8 cellular contexts compared by ENCODE assay signal in genomic region chr2:127508621-127509034, GRCh38. TPM values are rescaled to one million over a fixed set of nuclear protein-coding genes. Genes with fewer than 3 reads are reported as not detected.
A peak's percentile ranks its signal among the peaks of the same experiment; 100 is the strongest.
DNase-seq lines count a peak whose midpoint lies in the region; ATAC-seq, FAIRE-seq and TF ChIP-seq lines count a peak whose summit lies in the region.

No MANE protein-coding gene starts in this region.

- H2AFZ ChIP-seq in HepG2 (ENCODE audit: low read length), result no peak overlapping the region

- H4K20me1 ChIP-seq in BLaER1 treated with 17β-estradiol and CSF1 and Interleukin-3, amounts not matched to agents 10 nM and 100 nM, result peaks cover 87 to 100% (median 98%) of the 10 kb centered on the region in 11 experiments
- H4K20me1 ChIP-seq in HepG2 (ENCODE audit: insufficient read depth, low read length), result peaks cover 40% of the 10 kb centered on the region

- BruUV-seq in HepG2 (replicated peaks; lab: Mats Ljungman, UMichigan), result no TSS peak

- FAIRE-seq in HepG2 (lab: Jason Lieb, UNC), result no peak

- TF ChIP-seq CTCF in choroid plexus epithelial cell (conservative IDR thresholded peaks at IDR 0.05; ENCODE audit: low read depth, low read length) (no peak), HepG2 (CRISPR knock-in tag; IDR thresholded peaks at IDR 0.05) (no peak), thyroid gland (IDR thresholded peaks at IDR 0.05) (no peak)

- H3K36me3 ChIP-seq in BLaER1 treated with 17β-estradiol and CSF1 and Interleukin-3, amounts not matched to agents 10 nM and 100 nM, result peaks cover 42 to 80% (median 64%) of the 10 kb centered on the region in 11 experiments
- H3K36me3 ChIP-seq in HepG2 (replicated peaks in 1 of 2; ENCODE audit: control insufficient read depth in 1 of 2, insufficient read depth in 2 of 2, low read length in 2 of 2), result peaks cover 12 to 37% of the 10 kb centered on the region in 2 experiments
- H3K36me3 ChIP-seq in thyroid gland, result peaks cover 17 to 19% of the 10 kb centered on the region in 2 donors

- H3K4me3 ChIP-seq in BLaER1 treated with 17β-estradiol and CSF1 and Interleukin-3, amounts not matched to agents 10 nM and 100 nM, result no peak overlapping the region
- H3K4me3 ChIP-seq in choroid plexus epithelial cell (ENCODE audit: low read depth, low read length) (no peak overlapping the region), HepG2 (replicated peaks in 1 of 3; ENCODE audit: insufficient read depth in 1 of 3, low read depth in 2 of 3, low read length in 3 of 3) (no peak overlapping the region), thyroid gland (replicated peaks in 1 of 3) (no peak overlapping the region)

- no peaks in the 10 kb centered on the region for H3K9me3 ChIP-seq in BLaER1 treated with 17β-estradiol and CSF1 and Interleukin-3, amounts not matched to agents 10 nM and 100 nM (replicated peaks in 1 of 11)
- no peaks in the 10 kb centered on the region for H3K9me3 ChIP-seq in HepG2 (ENCODE audit: low read length)
- no peaks in the 10 kb centered on the region for H3K9me3 ChIP-seq in thyroid gland

- H3K4me1 ChIP-seq in BLaER1 treated with 17β-estradiol and CSF1 and Interleukin-3, amounts not matched to agents 10 nM and 100 nM, result peaks cover 34 to 82% (median 65%) of the 10 kb centered on the region in 10 experiments
- H3K4me1 ChIP-seq in HepG2 (ENCODE audit: insufficient read depth, low read length) (peaks cover 49% of the 10 kb centered on the region), thyroid gland (peaks cover 27 to 31% of the 10 kb centered on the region in 2 donors)

- POLR2A ChIA-PET in HepG2 (lab: Yijun Ruan, JAX), result interaction anchor here (7.1 kb wide), 1 partner anchor 17 kb away, joined by 41 read pairs; the partner anchor contains the start of gene IWS1

- intact Hi-C loops in HepG2 (cut with micrococcal nuclease; ENCODE audit: unreplicated experiment), result no loop called here
- intact Hi-C loops in thyroid gland (cut with DNase I), result no loop called here

- TF ChIP-seq EP300 in HepG2 (IDR thresholded peaks at IDR 0.05; ENCODE audit: low read depth in 2 of 2, low read length in 2 of 2), result no peak
- no peak for TF ChIP-seq EP300 in HepG2 (CRISPR knock-in tag; IDR thresholded peaks at IDR 0.05; ENCODE audit: borderline replicate concordance)

- peak overlapping the region in 6 of 11 experiments; percentile 7 to 57 (median 16); a peak in 8 of 22 replicates for H3K9ac ChIP-seq in BLaER1 treated with 17β-estradiol and CSF1 and Interleukin-3, amounts not matched to agents 10 nM and 100 nM
- H3K9ac ChIP-seq in HepG2 (ENCODE audit: insufficient read depth, low read depth, low read length), result no peak overlapping the region

- peaks cover 71% of the 10 kb centered on the region for H3K79me2 ChIP-seq in HepG2 (ENCODE audit: insufficient read depth, low read length)

- ATAC-seq in HepG2 (peak; percentile 38; the same call in 2 of the 3 replicates), GM21526 (IDR thresholded peaks at IDR 0.05; ENCODE audit: low FRiP score, unreplicated experiment) (no peak), HG03354 (IDR thresholded peaks at IDR 0.05; ENCODE audit: poor library complexity, severe bottlenecking, unreplicated experiment) (no peak)

- DNase-seq in GOT3 (lab: John Stamatoyannopoulos, UW), result peak; percentile 70
- DNase-seq in NOMO-1 treated with dmso at 0.1 percent for 144 hours (lab: John Stamatoyannopoulos, UW; ENCODE audit: unreplicated experiment), result peak; percentile 55
- peak; percentile 91 for DNase-seq in choroid plexus epithelial cell (ENCODE audit: low read depth)
- peak; percentile 44 for DNase-seq in HepG2 (ENCODE audit: low spot score)
- peak; percentile 79 to 83 for DNase-seq in thyroid gland

- in situ Hi-C loops in HepG2 (cut with HindIII; ENCODE audit: extremely low pct_ligation_motif_present, low pct_unique_long_range_greater_than_20kb), result no loop called here

- H3K27ac ChIP-seq in BLaER1 treated with 17β-estradiol and CSF1 and Interleukin-3, amounts not matched to agents 10 nM and 100 nM, result peak overlapping the region in 9 of 11 experiments; percentile 47 to 79 (median 63); a peak in 18 of 22 replicates
- H3K27ac ChIP-seq in HepG2 (ENCODE audit: extremely low read length, insufficient read depth, low read length) (peak overlapping the region; percentile 3), thyroid gland (peak overlapping the region; percentile 31 to 59 (median 50))

- H3K27me3 ChIP-seq in BLaER1 treated with 17β-estradiol and CSF1 and Interleukin-3, amounts not matched to agents 10 nM and 100 nM, result no peaks in the 10 kb centered on the region
- H3K27me3 ChIP-seq in HepG2 (ENCODE audit: control insufficient read depth in 1 of 2, insufficient read depth in 2 of 2, low read length in 2 of 2), result no peaks in the 10 kb centered on the region
- H3K27me3 ChIP-seq in thyroid gland, result no peaks in the 10 kb centered on the region

- H3K4me2 ChIP-seq in BLaER1 treated with 17β-estradiol and CSF1 and Interleukin-3, amounts not matched to agents 10 nM and 100 nM, result peak overlapping the region; percentile 32 to 76 (median 63); a peak in 21 of 22 replicates
- no peak overlapping the region for H3K4me2 ChIP-seq in HepG2 (ENCODE audit: low read depth, low read length)

- 86% methylated on average over 3 of the region's 3 CpGs for WGBS in HepG2 (ENCODE audit: low lambda C conversion rate)
- WGBS in thyroid gland, 2 donors, result 2 to 6% methylated on average over 3 of the region's 3 CpGs

- CTCF ChIA-PET in HepG2 (lab: Yijun Ruan, JAX; ENCODE audit: low intra/inter-chr PET ratio, low total read pairs), result no interaction called here

- TF ChIP-seq RAD21 in HepG2 (CRISPR knock-in tag; IDR thresholded peaks at IDR 0.05), result no peak

- TF ChIP-seq POLR2A in HepG2 (IDR thresholded peaks at IDR 0.05; ENCODE audit: insufficient read depth in 1 of 2, low read depth in 2 of 2, low read length in 2 of 2) (no peak), thyroid gland (IDR thresholded peaks at IDR 0.05) (no peak)

TF ChIP-seq in HepG2, 621 proteins besides CTCF, POLR2A, EP300 and RAD21 (continues in another document):
- TF ChIP-seq NFE2L1 (CRISPR knock-in tag; IDR thresholded peaks at IDR 0.05; ENCODE audit: borderline replicate concordance), result no peak
- TF ChIP-seq ZNF749 (CRISPR knock-in tag; IDR thresholded peaks at IDR 0.05; ENCODE audit: borderline replicate concordance), result no peak
- no peak for TF ChIP-seq ETV5 (CRISPR knock-in tag; IDR thresholded peaks at IDR 0.05; ENCODE audit: borderline replicate concordance)
- 0 out of 2 replicates have a peak, but pooled peaks have one; percentile 44 for TF ChIP-seq ZNF329 (CRISPR knock-in tag; IDR thresholded peaks at IDR 0.05; ENCODE audit: low read depth)
- no peak for TF ChIP-seq ARID2 (CRISPR knock-in tag; IDR thresholded peaks at IDR 0.05; ENCODE audit: borderline replicate concordance)
- no peak for TF ChIP-seq NFE2L2 (IDR thresholded peaks at IDR 0.05; ENCODE audit: low read length)

RNA-seq across cellular contexts. Expression of gene IWS1, which starts 17.7 kb away (rescaled TPM):
- 62.3 and 90.2 TPM in 2 replicates for total RNA-seq in HepG2 (2016; rRNA removed; fragmentation: Illumina TruSeq; extraction: Trizol)
- 6.7 and 7.7 TPM in 2 replicates for total RNA-seq in HepG2 (2016; cell fraction: cytosol; rRNA removed; fragmentation: Illumina TruSeq; extraction: Trizol; ENCODE audit: low read depth)
- total RNA-seq in HepG2 (2016; cell fraction: insoluble cytoplasmic fraction; rRNA removed; fragmentation: Illumina TruSeq; extraction: Trizol), result 62.9 and 85.5 TPM in 2 replicates
- total RNA-seq in HepG2 (2016; cell fraction: membrane; rRNA removed; fragmentation: Illumina TruSeq; extraction: Trizol), result 17.1 and 18.1 TPM in 2 replicates
- 52.7 and 54.8 TPM in 2 replicates for total RNA-seq in HepG2 (2016; cell fraction: nucleus; rRNA removed; fragmentation: Illumina TruSeq; extraction: Trizol)
- polyA plus RNA-seq in HepG2 (2011; rRNA removed), result 25.7 and 28.9 TPM in 2 replicates
- 16.1 and 24.8 TPM in 2 replicates for polyA plus RNA-seq in HepG2 (2011; cell fraction: cytosol; rRNA removed)
- polyA plus RNA-seq in HepG2 (2011; cell fraction: nucleus; rRNA removed), result 17.9 and 22.5 TPM in 2 replicates
- polyA plus RNA-seq in HepG2 (2012), result 43.1 and 48.6 TPM in 2 replicates
- 4.3 and 4.7 TPM in 2 replicates for polyA plus RNA-seq in HepG2 (2016; cell fraction: cytosol; fragmentation: Illumina TruSeq; extraction: Trizol; ENCODE audit: low read depth)
- 87.1 and 88.3 TPM in 2 replicates for polyA plus RNA-seq in HepG2 (2016; cell fraction: insoluble cytoplasmic fraction; fragmentation: Illumina TruSeq; extraction: Trizol; ENCODE audit: low read depth)
- polyA plus RNA-seq in HepG2 (2016; cell fraction: membrane; fragmentation: Illumina TruSeq; extraction: Trizol; ENCODE audit: low read depth), result 9.9 and 10.2 TPM in 2 replicates
- 60.9 and 64.3 TPM in 2 replicates for polyA plus RNA-seq in HepG2 (2016; cell fraction: nucleus; fragmentation: Illumina TruSeq; extraction: Trizol; ENCODE audit: insufficient read depth, low read depth)
- polyA minus RNA-seq in HepG2 (2011; rRNA and poly(A)+ RNA removed; ENCODE audit: low replicate concordance), result 7.4 and 11.6 TPM in 2 replicates
- polyA minus RNA-seq in HepG2 (2011; cell fraction: cytosol; rRNA and poly(A)+ RNA removed), result 28.7 and 30.0 TPM in 2 replicates
- 43.5 and 63.2 TPM in 2 replicates for polyA minus RNA-seq in HepG2 (2011; cell fraction: nucleus; rRNA and poly(A)+ RNA removed)
- total RNA-seq in thyroid gland, result 10 to 100 TPM; 33.8 to 70.4 (median 42.1) TPM

RNA-seq across cellular contexts. Expression of gene MYO7B, which starts 26.9 kb away (rescaled TPM):
- total RNA-seq in HepG2 (2016; rRNA removed; fragmentation: Illumina TruSeq; extraction: Trizol), result not detected in 2 replicates
- not detected in 2 replicates for total RNA-seq in HepG2 (2016; cell fraction: cytosol; rRNA removed; fragmentation: Illumina TruSeq; extraction: Trizol; ENCODE audit: low read depth)
- not detected in 2 replicates for total RNA-seq in HepG2 (2016; cell fraction: insoluble cytoplasmic fraction; rRNA removed; fragmentation: Illumina TruSeq; extraction: Trizol)
- total RNA-seq in HepG2 (2016; cell fraction: membrane; rRNA removed; fragmentation: Illumina TruSeq; extraction: Trizol), result not detected in 2 replicates
- total RNA-seq in HepG2 (2016; cell fraction: nucleus; rRNA removed; fragmentation: Illumina TruSeq; extraction: Trizol), result not detected in 2 replicates
- polyA plus RNA-seq in HepG2 (2011; rRNA removed), result 0.03 TPM in 1 of 2 replicates, not detected in the other
- polyA plus RNA-seq in HepG2 (2011; cell fraction: cytosol; rRNA removed), result 0.01 TPM in 1 of 2 replicates, not detected in the other
- polyA plus RNA-seq in HepG2 (2011; cell fraction: nucleus; rRNA removed), result 0.11 and 0.12 TPM in 2 replicates
- not detected in 2 replicates for polyA plus RNA-seq in HepG2 (2012)
- polyA plus RNA-seq in HepG2 (2016; cell fraction: cytosol; fragmentation: Illumina TruSeq; extraction: Trizol; ENCODE audit: low read depth), result not detected in 2 replicates
- polyA plus RNA-seq in HepG2 (2016; cell fraction: insoluble cytoplasmic fraction; fragmentation: Illumina TruSeq; extraction: Trizol; ENCODE audit: low read depth), result not detected in 2 replicates
- not detected in 2 replicates for polyA plus RNA-seq in HepG2 (2016; cell fraction: membrane; fragmentation: Illumina TruSeq; extraction: Trizol; ENCODE audit: low read depth)
- polyA plus RNA-seq in HepG2 (2016; cell fraction: nucleus; fragmentation: Illumina TruSeq; extraction: Trizol; ENCODE audit: insufficient read depth, low read depth), result not detected in 2 replicates
- 0.02 TPM in 1 of 2 replicates, not detected in the other for polyA minus RNA-seq in HepG2 (2011; rRNA and poly(A)+ RNA removed; ENCODE audit: low replicate concordance)
- not detected in 2 replicates for polyA minus RNA-seq in HepG2 (2011; cell fraction: cytosol; rRNA and poly(A)+ RNA removed)
- polyA minus RNA-seq in HepG2 (2011; cell fraction: nucleus; rRNA and poly(A)+ RNA removed), result not detected in 2 replicates
- total RNA-seq in thyroid gland, result under 1 TPM in 1 of 4 donors, not detected in 3; 0.56 TPM

Comparison
In these comparisons a context has a peak if more than half of its experiments do, and no peak if none do; other contexts are left out.
1. H3K27ac ChIP-seq: peak in every context shown above with its lines; median percentile 63 in BLaER1 treated with 17β-estradiol and CSF1 and Interleukin-3, amounts not matched to agents 10 nM and 100 nM; 50 in thyroid gland; 3 in HepG2.